30 cellular contexts compared by ENCODE assay signal in genomic region chr14:36948157-36948859, GRCh38.
"Had no signal": no experiment of that assay in that cellular context is flagged by ENCODE, and none has a peak within 500 bp of the region (broad histone marks: within the 10 kb centered on the region; RNA-seq: fewer than 3 reads in every experiment).

No MANE protein-coding gene starts in this region.

- DNase-seq: activated CD4-positive, alpha-beta memory T cell treated with anti-CD3 and anti-CD28 coated beads, Interleukin-2, amount 10 ng/mL, durations not matched to agents 7 days and 5 days; activated CD4-positive, alpha-beta T cell treated with anti-CD3 and anti-CD28 coated beads for 1 hour; activated CD4-positive, alpha-beta T cell treated with anti-CD3 and anti-CD28 coated beads for 4 hours; activated CD4-positive, alpha-beta T cell treated with anti-CD3 and anti-CD28 coated beads, Interleukin-2, amount 10 ng/mL, durations not matched to agents 7 days and 5 days; activated CD4-positive, alpha-beta T cell treated with anti-CD3 and anti-CD28 coated beads, Interleukin-2, amount 50 U/mL, for 4 hours; activated CD8-positive, alpha-beta memory T cell treated with anti-CD3 and anti-CD28 coated beads, Interleukin-2, amount 50 U/mL, for 48 hours; activated gamma-delta T cell; activated naive CD4-positive, alpha-beta T cell; activated naive CD4-positive, alpha-beta T cell treated with anti-CD3 and anti-CD28 coated beads, Interleukin-2, amount 10 ng/mL, durations not matched to agents 7 days and 5 days; activated naive CD8-positive, alpha-beta T cell treated with anti-CD3 and anti-CD28 coated beads, Interleukin-2, amount 10 ng/mL, durations not matched to agents 7 days and 5 days; activated T-cell treated with anti-CD3 and anti-CD28 coated beads for 4 hours; activated T-cell treated with anti-CD3 and anti-CD28 coated beads, Interleukin-2, amount 50 U/mL, for 24 hours; activated T-cell treated with anti-CD3 and anti-CD28 coated beads, Interleukin-2, amount 50 U/mL, for 72 hours; central memory CD4-positive, alpha-beta T cell; cerebellar nuclear complex; colonic mucosa; effector CD8-positive, alpha-beta T cell; esophagus squamous epithelium; foreskin melanocyte; head of caudate nucleus; hypothalamus had no signal

- FAIRE-seq: endometrium, endothelial cell of umbilical vein had no signal

- ATAC-seq: activated naive CD4-positive, alpha-beta T cell treated with anti-CD3 and anti-CD28 coated beads, Interleukin-2, amount 50 U/mL, for 72 hours; activated T-cell treated with anti-CD3 and anti-CD28 coated beads, Interleukin-2, amount 50 U/mL, for 72 hours; WTC11 had no signal

- H3K36me3 ChIP-seq: ascending aorta, breast epithelium, cardiac muscle cell, colonic mucosa, esophagus squamous epithelium had no signal

- H3K27me3 ChIP-seq: ascending aorta, breast epithelium, colonic mucosa, esophagus squamous epithelium had no signal

- H3K27ac ChIP-seq: ascending aorta, breast epithelium, cardiac muscle cell, colonic mucosa, epithelial cell of prostate, VCaP had no signal

- H3K4me3 ChIP-seq: ascending aorta, breast epithelium, cardiac muscle cell, colonic mucosa, esophagus squamous epithelium had no signal

- H3K9me3 ChIP-seq: ascending aorta, breast epithelium, colonic mucosa, esophagus squamous epithelium had no signal

- H3K4me1 ChIP-seq: ascending aorta, breast epithelium, colonic mucosa had no signal
